9 cellular contexts compared by ENCODE assay signal in the genomic region with DNA sequence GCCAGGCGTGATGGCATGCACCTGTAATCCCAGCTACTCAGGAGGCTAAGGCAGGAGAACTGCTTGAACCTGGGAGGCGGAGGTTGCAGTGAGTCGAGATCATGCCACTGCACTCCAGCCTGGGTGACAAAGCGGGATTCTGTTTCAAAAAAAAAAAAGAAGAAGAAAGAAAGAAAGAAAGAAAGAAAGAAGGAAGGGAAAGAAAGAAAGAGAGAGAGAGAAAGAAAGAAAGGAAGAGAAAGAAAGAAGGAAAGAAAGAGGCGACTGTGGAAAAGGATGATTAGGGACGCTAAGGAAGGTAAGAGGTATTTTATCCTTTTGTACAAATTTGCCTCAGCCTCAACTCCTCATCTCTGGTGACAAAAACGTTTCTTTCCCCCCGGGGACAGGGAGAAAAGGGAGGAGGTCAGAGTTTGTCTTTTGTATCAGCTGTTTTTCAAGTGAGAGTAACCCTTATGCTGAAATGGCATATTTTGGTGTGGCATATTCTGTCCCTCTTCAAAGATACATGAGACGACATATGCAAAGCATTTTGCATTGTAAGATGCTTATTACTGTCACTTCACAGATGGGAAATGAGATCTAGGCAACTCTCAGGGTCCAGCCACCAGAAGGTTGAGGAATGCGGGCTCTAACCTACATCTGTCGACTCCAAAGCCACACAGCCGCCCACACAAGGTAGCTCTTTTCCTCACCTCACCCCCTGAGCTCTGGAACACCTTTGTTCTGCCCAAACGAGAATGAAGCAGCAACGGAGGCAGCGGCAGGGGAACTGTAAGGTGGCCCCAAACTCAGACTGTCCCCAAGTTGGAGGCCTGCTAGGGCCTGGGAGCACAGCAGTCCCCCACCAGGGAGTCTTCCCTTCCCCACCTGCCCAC. TPM values are rescaled to one million over a fixed set of nuclear protein-coding genes. Genes with fewer than 3 reads are reported as not detected.
DNase-seq lines count a peak whose midpoint lies in the region; ATAC-seq and TF ChIP-seq lines count a peak whose summit lies in the region.
"Had no signal": no experiment of that assay in that cellular context is flagged by ENCODE, and none has a peak within 500 bp of the region (broad histone marks: within the 10 kb centered on the region; RNA-seq: fewer than 3 reads in every experiment).

No MANE protein-coding gene starts in this region.

- H3K27me3 ChIP-seq in WERI-Rb-1 (ENCODE audit: insufficient read depth, low read depth, severe bottlenecking): no peaks in the 10 kb centered on the region
- H3K27me3 ChIP-seq in lower lobe of right lung (ENCODE audit: low read depth): no peaks in the 10 kb centered on the region
- no peaks in the 10 kb centered on the region for H3K27me3 ChIP-seq in prostate gland (replicated peaks; ENCODE audit: insufficient read depth)

- H3K9me3 ChIP-seq in WERI-Rb-1 (ENCODE audit: severe bottlenecking): peaks cover 2% of the 10 kb centered on the region
- no peaks in the 10 kb centered on the region for H3K9me3 ChIP-seq in lower lobe of right lung
- no peaks in the 10 kb centered on the region for H3K9me3 ChIP-seq in prostate gland

- no peak for TF ChIP-seq POLR2A in prostate gland (IDR thresholded peaks at IDR 0.05)

- no peaks in the 10 kb centered on the region for H3K9me3 Mint-ChIP-seq in activated T-cell treated with anti-CD3 and anti-CD28 coated beads, Interleukin-2, amount 50 U/mL, for 72 hours
- no peaks in the 10 kb centered on the region for H3K9me3 Mint-ChIP-seq in activated T-cell treated with anti-CD3 and anti-CD28 coated beads, Interleukin-2, amount 50 U/mL, for 4 hours
- H3K9me3 Mint-ChIP-seq in type B pancreatic cell: no peaks in the 10 kb centered on the region

- no peaks in the 10 kb centered on the region for H3K27me3 Mint-ChIP-seq in activated T-cell treated with anti-CD3 and anti-CD28 coated beads, Interleukin-2, amount 50 U/mL, for 72 hours (ENCODE audit: low read depth)
- no peaks in the 10 kb centered on the region for H3K27me3 Mint-ChIP-seq in activated T-cell treated with anti-CD3 and anti-CD28 coated beads, Interleukin-2, amount 50 U/mL, for 4 hours (ENCODE audit: low read depth)
- H3K27me3 Mint-ChIP-seq in type B pancreatic cell: no peaks in the 10 kb centered on the region

- H3K4me3 ChIP-seq in WERI-Rb-1 (ENCODE audit: low read depth, low read length): no peak overlapping the region
- H3K4me3 ChIP-seq in lower lobe of right lung: no peak overlapping the region
- H3K4me3 ChIP-seq in prostate gland: no peak overlapping the region

- H3K27ac Mint-ChIP-seq in activated T-cell treated with anti-CD3 and anti-CD28 coated beads, Interleukin-2, amount 50 U/mL, for 72 hours: peak overlapping the region; percentile 14
- H3K27ac Mint-ChIP-seq in type B pancreatic cell: peak overlapping the region; percentile 96

- H3K4me3 Mint-ChIP-seq in activated T-cell treated with anti-CD3 and anti-CD28 coated beads, Interleukin-2, amount 50 U/mL, for 72 hours: peak overlapping the region in 1 of 2 donors; percentile 83
- H3K4me3 Mint-ChIP-seq in activated T-cell treated with anti-CD3 and anti-CD28 coated beads, Interleukin-2, amount 50 U/mL, for 4 hours: no peak overlapping the region
- no peak overlapping the region for H3K4me3 Mint-ChIP-seq in type B pancreatic cell

- peaks cover 88% of the 10 kb centered on the region for H3K4me1 Mint-ChIP-seq in activated T-cell treated with anti-CD3 and anti-CD28 coated beads, Interleukin-2, amount 50 U/mL, for 72 hours (ENCODE audit: low read depth)
- H3K4me1 Mint-ChIP-seq in activated T-cell treated with anti-CD3 and anti-CD28 coated beads, Interleukin-2, amount 50 U/mL, for 4 hours (ENCODE audit: low read depth): peaks cover 87% of the 10 kb centered on the region
- H3K4me1 Mint-ChIP-seq in type B pancreatic cell (ENCODE audit: unreplicated experiment): peaks cover 35% of the 10 kb centered on the region

- H3K36me3 ChIP-seq in WERI-Rb-1 (no peaks in the 10 kb centered on the region), lower lobe of right lung (no peaks in the 10 kb centered on the region), prostate gland (no peaks in the 10 kb centered on the region)

- peaks cover 50% of the 10 kb centered on the region for H3K4me1 ChIP-seq in lower lobe of right lung
- H3K4me1 ChIP-seq in prostate gland (replicated peaks): no peaks in the 10 kb centered on the region

- intact Hi-C loops in lower lobe of right lung (cut with DNase I): no loop called here
- intact Hi-C loops in prostate gland (cut with DNase I): no loop called here

- H3K36me3 Mint-ChIP-seq in activated T-cell treated with anti-CD3 and anti-CD28 coated beads, Interleukin-2, amount 50 U/mL, for 72 hours (ENCODE audit: insufficient read depth in 2 of 2): peaks cover 0 to 1% of the 10 kb centered on the region in 2 donors
- no peaks in the 10 kb centered on the region for H3K36me3 Mint-ChIP-seq in activated T-cell treated with anti-CD3 and anti-CD28 coated beads, Interleukin-2, amount 50 U/mL, for 4 hours (ENCODE audit: insufficient read depth)
- H3K36me3 Mint-ChIP-seq in type B pancreatic cell: no peaks in the 10 kb centered on the region

- no peak for DNase-seq in activated T-cell treated with anti-CD3 and anti-CD28 coated beads, Interleukin-2, amount 50 U/mL, for 72 hours
- no peak for DNase-seq in activated T-cell treated with anti-CD3 and anti-CD28 coated beads, Interleukin-2, amount 50 U/mL, for 4 hours
- DNase-seq in WERI-Rb-1 (no peak), lower lobe of right lung (no peak), type B pancreatic cell (ENCODE audit: extremely low spot score, unreplicated experiment) (no peak), D341Med (ENCODE audit: low spot score) (no peak), prostate gland (ENCODE audit: low spot score) (no peak)
- no peak for DNase-seq in stimulated activated naive CD4-positive, alpha-beta T cell treated with Interleukin-2 at 50 U/mL for 16 hours (lab: John Stamatoyannopoulos, UW)
- DNase-seq: NCI-H526 had no signal

- ATAC-seq in activated T-cell treated with anti-CD3 and anti-CD28 coated beads, Interleukin-2, amount 50 U/mL, for 72 hours (replicated peaks in 1 of 2): no peak
- ATAC-seq in activated T-cell treated with anti-CD3 and anti-CD28 coated beads, Interleukin-2, amount 50 U/mL, for 4 hours: no peak
- no peak for ATAC-seq in lower lobe of right lung

- peak overlapping the region; percentile 58 for H3K27ac ChIP-seq in WERI-Rb-1
- peak overlapping the region; percentile 72 for H3K27ac ChIP-seq in lower lobe of right lung
- H3K27ac ChIP-seq in prostate gland: no peak overlapping the region

- TF ChIP-seq CTCF in WERI-Rb-1 (IDR thresholded peaks at IDR 0.05; ENCODE audit: low read depth, low read length) (no peak), lower lobe of right lung (IDR thresholded peaks at IDR 0.05) (no peak), type B pancreatic cell (conservative IDR thresholded peaks at IDR 0.05) (no peak), prostate gland (IDR thresholded peaks at IDR 0.05) (no peak)

- 77% methylated on average over 15 of the region's 15 CpGs for WGBS in prostate gland

RNA-seq across cellular contexts. Expression of gene NUAK2, which starts 38.0 kb away (rescaled TPM):
- total RNA-seq in activated T-cell treated with anti-CD3 and anti-CD28 coated beads, Interleukin-2, amount 50 U/mL, for 72 hours: 1 to 10 TPM; 5.4 to 5.7 TPM
- 1 to 10 TPM; 1.4 to 1.7 (median 1.5) TPM for total RNA-seq in activated T-cell treated with anti-CD3 and anti-CD28 coated beads, Interleukin-2, amount 50 U/mL, for 4 hours
- total RNA-seq in lower lobe of right lung (6.8 TPM), type B pancreatic cell (ENCODE audit: low replicate concordance) (13.5 and 17.7 TPM in 2 replicates), prostate gland (10 to 100 TPM in 1 of 2 donors, 1 to 10 TPM in 1; 3.7 to 20.0 TPM)

RNA-seq across cellular contexts. Expression of gene TMCC2, which starts 55.8 kb away (rescaled TPM):
- total RNA-seq in activated T-cell treated with anti-CD3 and anti-CD28 coated beads, Interleukin-2, amount 50 U/mL, for 72 hours: 1 to 10 TPM; 4.5 to 5.8 TPM
- total RNA-seq in activated T-cell treated with anti-CD3 and anti-CD28 coated beads, Interleukin-2, amount 50 U/mL, for 4 hours: 10 to 100 TPM in 2 of 3 donors, 1 to 10 TPM in 1; 7.8 to 13.6 (median 11.5) TPM
- total RNA-seq in lower lobe of right lung: 3.0 TPM
- 3.0 and 6.2 TPM in 2 replicates for total RNA-seq in type B pancreatic cell (ENCODE audit: low replicate concordance)
- 10 to 100 TPM in 1 of 2 donors, 1 to 10 TPM in 1; 1.5 to 10.6 TPM for total RNA-seq in prostate gland

Comparison
In these comparisons a context has a peak if more than half of its experiments do, and no peak if none do; other contexts are left out.
1. H3K27ac ChIP-seq: peak in WERI-Rb-1 (single experiment) and lower lobe of right lung (single experiment); none in prostate gland (0 of 2).